ENCODE assay signal across 26 cellular contexts in genomic region chr2:82985572-82986197, GRCh38.
"Had no signal": no experiment of that assay in that cellular context is flagged by ENCODE, and none has a peak within 500 bp of the region (broad histone marks: within the 10 kb centered on the region; RNA-seq: fewer than 3 reads in every experiment).

No MANE protein-coding gene starts in this region.

- H3K9ac ChIP-seq: KMS-11 had no signal

- H3K4me1 ChIP-seq: SJCRH30 had no signal

- H3K9me3 ChIP-seq: SJCRH30 had no signal

- H3K27ac ChIP-seq: cardiac muscle cell, KMS-11, PC-9, SJCRH30, SK-N-MC had no signal

- DNase-seq: activated CD4-positive, alpha-beta T cell treated with anti-CD3 and anti-CD28 coated beads, Interleukin-2, amount 10 ng/mL, durations not matched to agents 7 days and 5 days; activated CD4-positive, alpha-beta T cell treated with anti-CD3 and anti-CD28 coated beads, Interleukin-2, amount 50 U/mL, for 48 hours; activated CD8-positive, alpha-beta T cell treated with anti-CD3 and anti-CD28 coated beads, Interleukin-2, amount 10 ng/mL, durations not matched to agents 7 days and 5 days; activated gamma-delta T cell; activated naive CD4-positive, alpha-beta T cell treated with Interleukin-2 at 50 U/mL for 16 hours; activated naive CD8-positive, alpha-beta T cell treated with anti-CD3 and anti-CD28 coated beads, Interleukin-2, amount 50 U/mL, for 24 hours; activated T-cell treated with anti-CD3 and anti-CD28 coated beads, Interleukin-2, amount 50 U/mL, for 24 hours; MM.1S; MV-4-11; NCI-H1092; NCI-H1436 treated with DMSO at 0.1 percent for 48 hours; NCI-H1694 treated with DMSO at 0.1 percent for 48 hours; NCI-H2029; NCI-H510A; NCI-H526; NCI-H748 treated with DMSO at 0.1 percent for 48 hours; PC-9; SHP77; SJCRH30; T1000 had no signal

- H3K4me3 ChIP-seq: cardiac muscle cell, PC-9, SJCRH30, SK-N-MC had no signal

- H3K27me3 ChIP-seq: cardiac muscle cell, SJCRH30 had no signal

- H3K27ac Mint-ChIP-seq: activated CD4-positive, alpha-beta T cell treated with anti-CD3 and anti-CD28 coated beads, Interleukin-2, amount 10 ng/mL, durations not matched to agents 7 days and 5 days; activated CD8-positive, alpha-beta T cell treated with anti-CD3 and anti-CD28 coated beads, Interleukin-2, amount 10 ng/mL, durations not matched to agents 7 days and 5 days; activated naive CD8-positive, alpha-beta T cell; activated naive CD8-positive, alpha-beta T cell treated with anti-CD3 and anti-CD28 coated beads, Interleukin-2, amount 50 U/mL, for 24 hours; activated T-cell treated with anti-CD3 and anti-CD28 coated beads, Interleukin-2, amount 50 U/mL, for 24 hours; activated T-helper 2 cell treated with anti-CD3 and anti-CD28 coated beads, Interferon-gamma antibody, Interleukin-2, Interleukin-4, amounts not matched to agents 10 μg/mL and 5 μg/mL and 100 μg/mL, durations not matched to agents 14 hours and 24 hours and 36 hours had no signal

- H3K36me3 Mint-ChIP-seq: activated naive CD8-positive, alpha-beta T cell had no signal

- H3K36me3 ChIP-seq: cardiac muscle cell, SJCRH30 had no signal

- FAIRE-seq: RCC 7860 had no signal

- ATAC-seq: activated CD8-positive, alpha-beta T cell treated with anti-CD3 and anti-CD28 coated beads, Interleukin-2, amount 10 ng/mL, durations not matched to agents 7 days and 5 days; activated naive CD8-positive, alpha-beta T cell treated with anti-CD3 and anti-CD28 coated beads, Interleukin-2, amount 50 U/mL, for 24 hours had no signal
